ENCODE assay signal across 8 cellular contexts in genomic region chr12:12999959-13000615, GRCh38. TPM values are rescaled to one million over a fixed set of nuclear protein-coding genes. Genes with fewer than 3 reads are reported as not detected.
DNase-seq lines count a peak whose midpoint lies in the region; ATAC-seq and TF ChIP-seq lines count a peak whose summit lies in the region.

A gene with protein sequence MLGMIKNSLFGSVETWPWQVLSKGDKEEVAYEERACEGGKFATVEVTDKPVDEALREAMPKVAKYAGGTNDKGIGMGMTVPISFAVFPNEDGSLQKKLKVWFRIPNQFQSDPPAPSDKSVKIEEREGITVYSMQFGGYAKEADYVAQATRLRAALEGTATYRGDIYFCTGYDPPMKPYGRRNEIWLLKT (minus strand): TSS chr12:13000265. CDS start chr12:13000114, 151 bp downstream.

- H3K9ac ChIP-seq in adipocyte (ENCODE audit: low read length) (peak within 1 kb of the TSS; percentile 98), parathyroid adenoma (peak within 1 kb of the TSS; percentile 29)

- DNase-seq in NCI-H128 (lab: John Stamatoyannopoulos, UW; ENCODE audit: unreplicated experiment) (peak; percentile 77), T-cell (peak; percentile 81 to 98 (median 93)), adipocyte (ENCODE audit: low read depth) (peak; percentile 98), Right ventricle myocardium superior (peak; percentile 97), thyroid gland (peak; percentile 92 to 94)

- H3K4me1 ChIP-seq in adipocyte (ENCODE audit: control insufficient read depth, insufficient read depth, low read length) (peaks cover 51% of the 10 kb centered on the region), parathyroid adenoma (no peaks in the 10 kb centered on the region), thyroid gland (peaks cover 42 to 47% of the 10 kb centered on the region in 2 donors)

- peaks cover 33 to 38% (median 36%) of the 10 kb centered on the region in 3 donors for H3K4me1 Mint-ChIP-seq in T-cell

- CTCF ChIA-PET in T-cell (lab: Charles Lee), result interaction anchor here in 1 of 2 donors (0.7 kb wide), 1 partner anchor 44 kb away, joined by 3 read pairs; no protein-coding TSS in a partner anchor

- H3K4me3 ChIP-seq in GM08714 (ENCODE audit: low read length) (peak within 1 kb of the TSS; percentile 52), adipocyte (ENCODE audit: low read length) (peak within 1 kb of the TSS; percentile 99), parathyroid adenoma (ENCODE audit: low read depth, low read length) (peak within 1 kb of the TSS; percentile 93), thyroid gland (replicated peaks in 1 of 3) (peak within 1 kb of the TSS; percentile 66 to 93 (median 92))

- H3K27me3 ChIP-seq in adipocyte (replicated peaks; ENCODE audit: control insufficient read depth, insufficient read depth, low read length) (no peaks in the 10 kb centered on the region), parathyroid adenoma (ENCODE audit: control insufficient read depth, insufficient read depth, low read length) (no peaks in the 10 kb centered on the region), thyroid gland (no peaks in the 10 kb centered on the region)

- H3K27ac ChIP-seq in parathyroid adenoma, result peak within 1 kb of the TSS; percentile 83
- H3K27ac ChIP-seq in thyroid gland, result peak within 1 kb of the TSS; percentile 96 to 99 (median 99)

- H3K4me3 Mint-ChIP-seq in T-cell, result peak within 1 kb of the TSS; percentile 83 to 95 (median 90)

- no peaks in the 10 kb centered on the region for H3K9me3 ChIP-seq in adipocyte (ENCODE audit: control insufficient read depth, low read length)
- H3K9me3 ChIP-seq in parathyroid adenoma (ENCODE audit: control insufficient read depth, low read length), result no peaks in the 10 kb centered on the region
- no peaks in the 10 kb centered on the region for H3K9me3 ChIP-seq in thyroid gland

- H3K4me2 ChIP-seq in parathyroid adenoma (ENCODE audit: low read length), result peak within 1 kb of the TSS; percentile 89

- TF ChIP-seq CTCF in parathyroid adenoma (IDR thresholded peaks at IDR 0.05), result no peak
- peak in 2 of 6 experiments; percentile 12 to 27 for TF ChIP-seq CTCF in thyroid gland (IDR thresholded peaks at IDR 0.05)

- H3K79me2 ChIP-seq in parathyroid adenoma, result peaks cover 2% of the 10 kb centered on the region

- 1% methylated on average over 29 to 52 of the region's 69 CpGs for WGBS in thyroid gland, 2 donors

- ATAC-seq in HG02763 (IDR thresholded peaks at IDR 0.05; ENCODE audit: unreplicated experiment) (peak; percentile 89), T-cell (replicated peaks in 1 of 4) (peak; percentile 87 to 95 (median 89)), Right ventricle myocardium superior (ENCODE audit: poor library complexity) (peak; percentile 95)

- TF ChIP-seq POLR2A in thyroid gland (IDR thresholded peaks at IDR 0.05), result peak; percentile 86 to 95

- intact Hi-C loops in Right ventricle myocardium superior (cut with DNase I) (no loop called here), thyroid gland (cut with DNase I) (no loop called here)

- peaks cover 0 to 1% of the 10 kb centered on the region in 2 donors for H3K27me3 Mint-ChIP-seq in T-cell

- H3K36me3 Mint-ChIP-seq in T-cell, result no peaks in the 10 kb centered on the region

- POLR2A ChIA-PET in T-cell (lab: Charles Lee), result no interaction called here

- H3K36me3 ChIP-seq in adipocyte (ENCODE audit: control insufficient read depth, insufficient read depth, low read length, severe bottlenecking), result no peaks in the 10 kb centered on the region
- H3K36me3 ChIP-seq in parathyroid adenoma (ENCODE audit: control insufficient read depth, insufficient read depth, low read length), result no peaks in the 10 kb centered on the region
- no peaks in the 10 kb centered on the region for H3K36me3 ChIP-seq in thyroid gland

- H3K9me3 Mint-ChIP-seq in T-cell, result no peaks in the 10 kb centered on the region

- peak within 1 kb of the TSS; percentile 94 for H2AFZ ChIP-seq in parathyroid adenoma

- peak within 1 kb of the TSS; percentile 81 to 83 for H3K27ac Mint-ChIP-seq in T-cell

RNA-seq across cellular contexts. Expression of the gene that starts here (rescaled TPM):
- 10 to 100 TPM; 12.5 to 15.9 (median 15.0) TPM for total RNA-seq in T-cell
- total RNA-seq in Right ventricle myocardium superior, result 65.3 TPM
- total RNA-seq in thyroid gland, result 100 to 1,000 TPM in 1 of 4 donors, 10 to 100 TPM in 3; 80.4 to 125 (median 91.3) TPM

Comparison
In these comparisons a context has a peak if more than half of its experiments do, and no peak if none do; other contexts are left out.
1. Peak in every context shown above with its lines: DNase-seq, ATAC-seq, H3K4me3 ChIP-seq and H3K27ac ChIP-seq.